Comparison of ENCODE assay signal across 9 cellular contexts in genomic region chr12:114692558-114693531, GRCh38. TPM values are rescaled to one million over a fixed set of nuclear protein-coding genes. Genes with fewer than 3 reads are reported as not detected.
DNase-seq lines count a peak whose midpoint lies in the region; ATAC-seq, FAIRE-seq and TF ChIP-seq lines count a peak whose summit lies in the region.
"Had no signal": no experiment of that assay in that cellular context is flagged by ENCODE, and none has a peak within 500 bp of the region (broad histone marks: within the 10 kb centered on the region; RNA-seq: fewer than 3 reads in every experiment).

No MANE protein-coding gene starts in this region.

- CTCF ChIA-PET in HepG2 (lab: Yijun Ruan, JAX; ENCODE audit: low intra/inter-chr PET ratio, low total read pairs): no interaction called here

- intact Hi-C loops in HepG2 (cut with micrococcal nuclease; ENCODE audit: unreplicated experiment) (no loop called here), stomach (cut with DNase I; ENCODE audit: low total_unique reads) (no loop called here)

- no peak for FAIRE-seq in HepG2 (lab: Jason Lieb, UNC)

- peak overlapping the region; percentile 68 for H3K4me2 ChIP-seq in HepG2 (ENCODE audit: low read depth, low read length)

- WGBS in HepG2 (ENCODE audit: low lambda C conversion rate): 73% methylated on average over 36 of the region's 36 CpGs
- WGBS in stomach, 5 donors: 3 to 6% (median 5%) methylated on average over 34 to 36 of the region's 36 CpGs

- no peak overlapping the region for H3K9ac ChIP-seq in HUES48 (ENCODE audit: low read depth, low read length)
- H3K9ac ChIP-seq in HepG2 (ENCODE audit: insufficient read depth, low read depth, low read length): no peak overlapping the region

- H3K36me3 ChIP-seq in HUES48 (ENCODE audit: control insufficient read depth, insufficient read depth, low read length): no peaks in the 10 kb centered on the region
- H3K36me3 ChIP-seq in HepG2 (replicated peaks in 1 of 2; ENCODE audit: control insufficient read depth in 1 of 2, insufficient read depth in 2 of 2, low read length in 2 of 2): no peaks in the 10 kb centered on the region
- no peaks in the 10 kb centered on the region for H3K36me3 ChIP-seq in stomach

- POLR2A ChIA-PET in HepG2 (lab: Yijun Ruan, JAX): no interaction called here

- no TSS peak for BruUV-seq in HepG2 (replicated peaks; lab: Mats Ljungman, UMichigan)

- no peak for TF ChIP-seq CTCF in coronary artery (IDR thresholded peaks at IDR 0.05)
- no peak for TF ChIP-seq CTCF in HepG2 (CRISPR knock-in tag; IDR thresholded peaks at IDR 0.05)
- TF ChIP-seq CTCF in stomach (IDR thresholded peaks at IDR 0.05): no peak

- no peak overlapping the region for H2AFZ ChIP-seq in HepG2 (ENCODE audit: low read length)

- in situ Hi-C loops in HepG2 (cut with HindIII; ENCODE audit: extremely low pct_ligation_motif_present, low pct_unique_long_range_greater_than_20kb): no loop called here

- H3K9me3 ChIP-seq in HUES48 (ENCODE audit: control insufficient read depth, insufficient read depth, low read length) (no peaks in the 10 kb centered on the region), HepG2 (ENCODE audit: low read length) (no peaks in the 10 kb centered on the region), stomach (peaks cover 0 to 9% (median 0%) of the 10 kb centered on the region in 4 donors)

- TF ChIP-seq POLR2A in HepG2 (IDR thresholded peaks at IDR 0.05; ENCODE audit: insufficient read depth in 1 of 2, low read depth in 2 of 2, low read length in 2 of 2) (no peak), stomach (IDR thresholded peaks at IDR 0.05) (no peak)

- peak overlapping the region; percentile 28 for H3K4me3 ChIP-seq in HUES48 (ENCODE audit: low read depth, low read length)
- H3K4me3 ChIP-seq in coronary artery: peak overlapping the region; percentile 66
- peak overlapping the region; percentile 22 to 62 (median 34); a peak in 5 of 6 replicates for H3K4me3 ChIP-seq in HepG2 (replicated peaks in 1 of 3; ENCODE audit: insufficient read depth in 1 of 3, low read depth in 2 of 3, low read length in 3 of 3)
- H3K4me3 ChIP-seq in stomach: peak overlapping the region; percentile 32 to 43 (median 34)

- H3K27ac ChIP-seq in HUES48 (ENCODE audit: low read depth, low read length) (no peak overlapping the region), coronary artery (no peak overlapping the region), HepG2 (ENCODE audit: extremely low read length, insufficient read depth, low read length) (no peak overlapping the region), stomach (no peak overlapping the region), substantia nigra (ENCODE audit: low read depth, low read length, poor library complexity, severe bottlenecking) (no peak overlapping the region)

- DNase-seq in coronary artery (ENCODE audit: low spot score): no peak
- no peak for DNase-seq in HepG2 (ENCODE audit: low spot score)
- DNase-seq in stomach: no peak
- DNase-seq in substantia nigra (lab: John Stamatoyannopoulos, UW): no peak
- no peak for DNase-seq in A172 (ENCODE audit: low spot score)
- no peak for DNase-seq in T-helper 1 cell
- DNase-seq: activated CD8-positive, alpha-beta memory T cell treated with anti-CD3 and anti-CD28 coated beads, Interleukin-2, amount 50 U/mL, for 48 hours had no signal

- ATAC-seq in HepG2: peak; percentile 27; the same call in 2 of the 3 replicates
- ATAC-seq in GM18519 (IDR thresholded peaks at IDR 0.05; ENCODE audit: low FRiP score, unreplicated experiment): no peak

- no peaks in the 10 kb centered on the region for H4K20me1 ChIP-seq in HepG2 (ENCODE audit: insufficient read depth, low read length)

- H3K27me3 ChIP-seq in HUES48 (ENCODE audit: control insufficient read depth, insufficient read depth, low read length) (peaks cover 100% of the 10 kb centered on the region), HepG2 (ENCODE audit: control insufficient read depth in 1 of 2, insufficient read depth in 2 of 2, low read length in 2 of 2) (no peaks in the 10 kb centered on the region), stomach (peaks cover 17 to 100% (median 96%) of the 10 kb centered on the region in 3 donors)

- no peak for TF ChIP-seq RAD21 in HepG2 (CRISPR knock-in tag; IDR thresholded peaks at IDR 0.05)

- H3K79me2 ChIP-seq in HepG2 (ENCODE audit: insufficient read depth, low read length): no peaks in the 10 kb centered on the region

- no peak for TF ChIP-seq EP300 in HepG2 (IDR thresholded peaks at IDR 0.05; ENCODE audit: low read depth in 2 of 2, low read length in 2 of 2)
- TF ChIP-seq EP300 in HepG2 (CRISPR knock-in tag; IDR thresholded peaks at IDR 0.05; ENCODE audit: borderline replicate concordance): no peak
- TF ChIP-seq EP300 in stomach (IDR thresholded peaks at IDR 0.05): no peak

- H3K4me1 ChIP-seq in HUES48 (ENCODE audit: control insufficient read depth, insufficient read depth, low read length): peaks cover 35% of the 10 kb centered on the region
- 0 out of 2 replicates have a peak, but pooled peaks cover 11% of the 10 kb centered on the region for H3K4me1 ChIP-seq in HepG2 (ENCODE audit: insufficient read depth, low read length)
- H3K4me1 ChIP-seq in stomach: peaks cover 7 to 27% (median 20%) of the 10 kb centered on the region in 4 donors

TF ChIP-seq in HepG2, 621 proteins besides CTCF, POLR2A, EP300 and RAD21:
- TF ChIP-seq ZBTB38 (CRISPR knock-in tag; IDR thresholded peaks at IDR 0.05): no peak

RNA-seq across cellular contexts. Expression of gene TBX3, which starts 8.9 kb away (rescaled TPM):
- total RNA-seq in HepG2 (2016; rRNA removed; fragmentation: Illumina TruSeq; extraction: Trizol) (17.2 and 27.1 TPM in 2 replicates), stomach (10 to 100 TPM in 2 of 5 donors, 1 to 10 TPM in 2, not detected in 1; 5.7 to 12.7 (median 10.3) TPM)
- total RNA-seq in HepG2 (2016; cell fraction: cytosol; rRNA removed; fragmentation: Illumina TruSeq; extraction: Trizol; ENCODE audit: low read depth): 3.5 and 4.1 TPM in 2 replicates
- total RNA-seq in HepG2 (2016; cell fraction: insoluble cytoplasmic fraction; rRNA removed; fragmentation: Illumina TruSeq; extraction: Trizol): 13.7 and 27.3 TPM in 2 replicates
- 9.0 and 9.4 TPM in 2 replicates for total RNA-seq in HepG2 (2016; cell fraction: membrane; rRNA removed; fragmentation: Illumina TruSeq; extraction: Trizol)
- total RNA-seq in HepG2 (2016; cell fraction: nucleus; rRNA removed; fragmentation: Illumina TruSeq; extraction: Trizol): 39.2 and 46.8 TPM in 2 replicates
- polyA plus RNA-seq in HepG2 (2011; rRNA removed) (38.1 and 42.4 TPM in 2 replicates), stomach (1 to 10 TPM; 2.5 to 4.9 (median 3.5) TPM)
- 12.5 and 15.0 TPM in 2 replicates for polyA plus RNA-seq in HepG2 (2011; cell fraction: cytosol; rRNA removed)
- 179 and 200 TPM in 2 replicates for polyA plus RNA-seq in HepG2 (2011; cell fraction: nucleus; rRNA removed)
- 34.8 and 37.9 TPM in 2 replicates for polyA plus RNA-seq in HepG2 (2012)
- polyA plus RNA-seq in HepG2 (2016; cell fraction: cytosol; fragmentation: Illumina TruSeq; extraction: Trizol; ENCODE audit: low read depth): 1.0 and 1.1 TPM in 2 replicates
- 16.8 and 21.4 TPM in 2 replicates for polyA plus RNA-seq in HepG2 (2016; cell fraction: insoluble cytoplasmic fraction; fragmentation: Illumina TruSeq; extraction: Trizol; ENCODE audit: low read depth)
- 3.9 and 4.1 TPM in 2 replicates for polyA plus RNA-seq in HepG2 (2016; cell fraction: membrane; fragmentation: Illumina TruSeq; extraction: Trizol; ENCODE audit: low read depth)
- polyA plus RNA-seq in HepG2 (2016; cell fraction: nucleus; fragmentation: Illumina TruSeq; extraction: Trizol; ENCODE audit: insufficient read depth, low read depth): 123 and 124 TPM in 2 replicates
- polyA minus RNA-seq in HepG2 (2011; rRNA and poly(A)+ RNA removed; ENCODE audit: low replicate concordance): 41.2 and 72.3 TPM in 2 replicates
- polyA minus RNA-seq in HepG2 (2011; cell fraction: cytosol; rRNA and poly(A)+ RNA removed): 22.2 and 24.4 TPM in 2 replicates
- 128 and 133 TPM in 2 replicates for polyA minus RNA-seq in HepG2 (2011; cell fraction: nucleus; rRNA and poly(A)+ RNA removed)
- total RNA-seq in A172 (2014; rRNA removed; shearing (Covaris generic)): 3.3 TPM in 2 replicates
